ENCODE assay signal across 8 cellular contexts in genomic region chr2:131492015-131492417, GRCh38. TPM values are rescaled to one million over a fixed set of nuclear protein-coding genes. Genes with fewer than 3 reads are reported as not detected.
DNase-seq lines count a peak whose midpoint lies in the region; ATAC-seq, FAIRE-seq and TF ChIP-seq lines count a peak whose summit lies in the region.
"Not testable (repeated sequence)": the region's sequence is repeated elsewhere in the genome, so short reads cannot be mapped to it uniquely, and the experiment has no call there.

A gene with protein sequence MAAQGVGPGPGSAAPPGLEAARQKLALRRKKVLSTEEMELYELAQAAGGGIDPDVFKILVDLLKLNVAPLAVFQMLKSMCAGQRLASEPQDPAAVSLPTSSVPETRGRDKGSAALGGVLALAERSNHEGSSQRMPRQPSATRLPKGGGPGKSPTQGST (minus strand): TSS chr2:131492397. CDS start chr2:131492376, 21 bp downstream.

- ATAC-seq in GM19023 (IDR thresholded peaks at IDR 0.05; ENCODE audit: unreplicated experiment): peak; percentile 10
- ATAC-seq in HG02840 (IDR thresholded peaks at IDR 0.05; ENCODE audit: low FRiP score, unreplicated experiment): peak; percentile 4
- ATAC-seq in HepG2: not testable (repeated sequence)

- 1% methylated on average over 17 of the region's 53 CpGs for WGBS in HepG2 (ENCODE audit: low lambda C conversion rate)

- not testable (repeated sequence) for H3K9me3 ChIP-seq in AG04450 (ENCODE audit: control insufficient read depth, insufficient read depth, low read length); HepG2 (ENCODE audit: low read length)

- intact Hi-C loops in activated T-helper 1 cell treated with anti-CD3 and anti-CD28 coated beads, Interleukin-12 subunit alpha, Interleukin-12 subunit beta, Interleukin-2, Interleukin-4 antibody, amounts not matched to agents 30 ng/mL and 10 ng/mL and 1 ng/mL, durations not matched to agents 14 hours and 24 hours and 36 hours (cut with micrococcal nuclease): loop anchor here (1.0 to 5.0 kb wide), 7 partner anchors 35 to 1310 kb away; partner anchors contain the start of genes CCDC74A, MZT2B, PLEKHB2 and SMPD4
- intact Hi-C loops in HepG2 (cut with micrococcal nuclease; ENCODE audit: unreplicated experiment): loop anchor here (2.0 to 10.0 kb wide), 4 partner anchors 35 to 337 kb away; partner anchors contain the start of gene CCDC74A

- DNase-seq in AG04450 (ENCODE audit: low read depth, low spot score); activated T-helper 1 cell treated with anti-CD3 and anti-CD28 coated beads, Interleukin-12 subunit alpha, Interleukin-12 subunit beta, Interleukin-2, Interleukin-4 antibody, amounts not matched to agents 30 ng/mL and 10 ng/mL and 1 ng/mL, durations not matched to agents 14 hours and 24 hours and 36 hours (ENCODE audit: low spot score); endothelial cell (ENCODE audit: low spot score); HepG2 (ENCODE audit: low spot score); renal cortical epithelial cell (ENCODE audit: low read depth): not testable (repeated sequence)
- DNase-seq in M059J (ENCODE audit: low read depth): peak; percentile 13

- in situ Hi-C loops in HepG2 (cut with HindIII; ENCODE audit: extremely low pct_ligation_motif_present, low pct_unique_long_range_greater_than_20kb): loop anchor here (25.0 kb wide), 1 partner anchor 1305 kb away; the partner anchor contains the start of genes MZT2B, SMPD4 and TUBA3E

- peak within 1 kb of the TSS; percentile 99 for H3K4me2 ChIP-seq in HepG2 (ENCODE audit: low read depth, low read length)

- not testable (repeated sequence) for TF ChIP-seq CTCF in AG04450 (IDR thresholded peaks at IDR 0.05; ENCODE audit: low read depth, low read length); endothelial cell (IDR thresholded peaks at IDR 0.05; ENCODE audit: unreplicated experiment); HepG2 (CRISPR knock-in tag; IDR thresholded peaks at IDR 0.05)

- H3K27ac ChIP-seq in AG04450 (ENCODE audit: low read depth, low read length) (peak within 1 kb of the TSS; percentile 65), HepG2 (ENCODE audit: extremely low read length, insufficient read depth, low read length) (peak within 1 kb of the TSS; percentile 83)

- peak within 1 kb of the TSS; percentile 97 for H3K27ac Mint-ChIP-seq in activated T-helper 1 cell treated with anti-CD3 and anti-CD28 coated beads, Interleukin-12 subunit alpha, Interleukin-12 subunit beta, Interleukin-2, Interleukin-4 antibody, amounts not matched to agents 30 ng/mL and 10 ng/mL and 1 ng/mL, durations not matched to agents 14 hours and 24 hours and 36 hours
- H3K27ac Mint-ChIP-seq in endothelial cell (ENCODE audit: unreplicated experiment): peak within 1 kb of the TSS; percentile 95

- not testable (repeated sequence) for H3K27me3 ChIP-seq in AG04450 (ENCODE audit: control insufficient read depth, insufficient read depth, low read length); HepG2 (ENCODE audit: control insufficient read depth in 1 of 2, insufficient read depth in 2 of 2, low read length in 2 of 2)

- POLR2A ChIA-PET in AG04450 (lab: Yijun Ruan, JAX): not testable (repeated sequence)
- POLR2A ChIA-PET in HepG2 (lab: Yijun Ruan, JAX): interaction anchor here (1.2 to 1.3 kb wide), 2 partner anchors 11 to 191 kb away, joined by 3 to 4 read pairs; no protein-coding TSS in a partner anchor

- H3K4me3 ChIP-seq in AG04450 (ENCODE audit: low read depth, low read length): peak within 1 kb of the TSS; percentile 78
- H3K4me3 ChIP-seq in HepG2 (replicated peaks in 1 of 3; ENCODE audit: insufficient read depth in 1 of 3, low read depth in 2 of 3, low read length in 3 of 3): peak within 1 kb of the TSS; percentile 90 to 98 (median 91)

- peak; percentile 36 for TF ChIP-seq RAD21 in HepG2 (CRISPR knock-in tag; IDR thresholded peaks at IDR 0.05)

- peaks cover 52% of the 10 kb centered on the region for H3K4me1 ChIP-seq in HepG2 (ENCODE audit: insufficient read depth, low read length)

- not testable (repeated sequence) for H4K20me1 ChIP-seq in HepG2 (ENCODE audit: insufficient read depth, low read length)

- peaks cover 3 to 17% of the 10 kb centered on the region in 2 experiments; a peak in 3 of 5 replicates for H3K36me3 ChIP-seq in HepG2 (replicated peaks in 1 of 2; ENCODE audit: control insufficient read depth in 1 of 2, insufficient read depth in 2 of 2, low read length in 2 of 2)

- H3K4me1 Mint-ChIP-seq in activated T-helper 1 cell treated with anti-CD3 and anti-CD28 coated beads, Interleukin-12 subunit alpha, Interleukin-12 subunit beta, Interleukin-2, Interleukin-4 antibody, amounts not matched to agents 30 ng/mL and 10 ng/mL and 1 ng/mL, durations not matched to agents 14 hours and 24 hours and 36 hours (ENCODE audit: low read depth): peaks cover 12% of the 10 kb centered on the region
- peaks cover 12% of the 10 kb centered on the region for H3K4me1 Mint-ChIP-seq in endothelial cell (ENCODE audit: unreplicated experiment)

- TF ChIP-seq EP300 in HepG2 (IDR thresholded peaks at IDR 0.05; ENCODE audit: low read depth in 2 of 2, low read length in 2 of 2); HepG2 (CRISPR knock-in tag; IDR thresholded peaks at IDR 0.05; ENCODE audit: borderline replicate concordance): not testable (repeated sequence)

- H3K36me3 Mint-ChIP-seq in activated T-helper 1 cell treated with anti-CD3 and anti-CD28 coated beads, Interleukin-12 subunit alpha, Interleukin-12 subunit beta, Interleukin-2, Interleukin-4 antibody, amounts not matched to agents 30 ng/mL and 10 ng/mL and 1 ng/mL, durations not matched to agents 14 hours and 24 hours and 36 hours (ENCODE audit: low read depth): peaks cover 18% of the 10 kb centered on the region
- not testable (repeated sequence) for H3K36me3 Mint-ChIP-seq in endothelial cell (ENCODE audit: low read depth, unreplicated experiment)

- not testable (repeated sequence) for H2AFZ ChIP-seq in HepG2 (ENCODE audit: low read length)

- H3K79me2 ChIP-seq in HepG2 (ENCODE audit: insufficient read depth, low read length): peaks cover 64% of the 10 kb centered on the region

- H3K9ac ChIP-seq in HepG2 (ENCODE audit: insufficient read depth, low read depth, low read length): peak within 1 kb of the TSS; percentile 97

- H3K9me3 Mint-ChIP-seq in activated T-helper 1 cell treated with anti-CD3 and anti-CD28 coated beads, Interleukin-12 subunit alpha, Interleukin-12 subunit beta, Interleukin-2, Interleukin-4 antibody, amounts not matched to agents 30 ng/mL and 10 ng/mL and 1 ng/mL, durations not matched to agents 14 hours and 24 hours and 36 hours; endothelial cell (ENCODE audit: unreplicated experiment): not testable (repeated sequence)

- H3K4me3 Mint-ChIP-seq in activated T-helper 1 cell treated with anti-CD3 and anti-CD28 coated beads, Interleukin-12 subunit alpha, Interleukin-12 subunit beta, Interleukin-2, Interleukin-4 antibody, amounts not matched to agents 30 ng/mL and 10 ng/mL and 1 ng/mL, durations not matched to agents 14 hours and 24 hours and 36 hours: peak within 1 kb of the TSS; percentile 98
- peak within 1 kb of the TSS; percentile 99 for H3K4me3 Mint-ChIP-seq in endothelial cell (ENCODE audit: unreplicated experiment)

- not testable (repeated sequence) for BruUV-seq in HepG2 (replicated peaks; lab: Mats Ljungman, UMichigan)

- TF ChIP-seq POLR2A in HepG2 (IDR thresholded peaks at IDR 0.05; ENCODE audit: insufficient read depth in 1 of 2, low read depth in 2 of 2, low read length in 2 of 2): peak in 1 of 2 experiments; percentile 38; a peak in 1 of 4 replicates

- FAIRE-seq in HepG2 (lab: Jason Lieb, UNC): not testable (repeated sequence)

- not testable (repeated sequence) for H3K27me3 Mint-ChIP-seq in activated T-helper 1 cell treated with anti-CD3 and anti-CD28 coated beads, Interleukin-12 subunit alpha, Interleukin-12 subunit beta, Interleukin-2, Interleukin-4 antibody, amounts not matched to agents 30 ng/mL and 10 ng/mL and 1 ng/mL, durations not matched to agents 14 hours and 24 hours and 36 hours (ENCODE audit: insufficient read depth); endothelial cell (ENCODE audit: unreplicated experiment)

- CTCF ChIA-PET in AG04450 (lab: Charles Lee) (interaction anchor here (0.6 to 3.0 kb wide), 21 partner anchors 8 to 1687 kb away, joined by 3 to 34 read pairs (median 4); no protein-coding TSS in a partner anchor), HepG2 (lab: Yijun Ruan, JAX; ENCODE audit: low intra/inter-chr PET ratio, low total read pairs) (interaction anchor here (1.6 to 2.3 kb wide), 2 partner anchors 79 to 338 kb away, joined by 9 to 14 read pairs; no protein-coding TSS in a partner anchor)

RNA-seq across cellular contexts. Expression of the gene that starts here (rescaled TPM):
- polyA plus RNA-seq in AG04450 (2011; rRNA removed) (30.9 and 31.7 TPM in 2 replicates), HepG2 (2011; rRNA removed) (205 and 221 TPM in 2 replicates)
- 5.6 and 5.8 TPM in 2 replicates for polyA minus RNA-seq in AG04450 (2011; rRNA and poly(A)+ RNA removed)
- 81.9 and 118 TPM in 2 replicates for total RNA-seq in M059J (2014; rRNA removed; shearing (Covaris generic))
- 101 and 110 TPM in 2 replicates for total RNA-seq in activated T-helper 1 cell treated with anti-CD3 and anti-CD28 coated beads, Interleukin-12 subunit alpha, Interleukin-12 subunit beta, Interleukin-2, Interleukin-4 antibody, amounts not matched to agents 30 ng/mL and 10 ng/mL and 1 ng/mL, durations not matched to agents 14 hours and 24 hours and 36 hours
- total RNA-seq in endothelial cell (ENCODE audit: unreplicated experiment) (148 TPM), HepG2 (2016; rRNA removed; fragmentation: Illumina TruSeq; extraction: Trizol) (291 and 349 TPM in 2 replicates), renal cortical epithelial cell (62.6 and 253 TPM in 2 replicates)
- 428 and 487 TPM in 2 replicates for total RNA-seq in HepG2 (2016; cell fraction: cytosol; rRNA removed; fragmentation: Illumina TruSeq; extraction: Trizol; ENCODE audit: low read depth)
- 289 and 347 TPM in 2 replicates for total RNA-seq in HepG2 (2016; cell fraction: insoluble cytoplasmic fraction; rRNA removed; fragmentation: Illumina TruSeq; extraction: Trizol)
- 466 and 543 TPM in 2 replicates for total RNA-seq in HepG2 (2016; cell fraction: membrane; rRNA removed; fragmentation: Illumina TruSeq; extraction: Trizol)
- total RNA-seq in HepG2 (2016; cell fraction: nucleus; rRNA removed; fragmentation: Illumina TruSeq; extraction: Trizol): 119 and 151 TPM in 2 replicates
- 115 and 305 TPM in 2 replicates for polyA plus RNA-seq in HepG2 (2011; cell fraction: cytosol; rRNA removed)
- 112 and 128 TPM in 2 replicates for polyA plus RNA-seq in HepG2 (2011; cell fraction: nucleus; rRNA removed)
- polyA plus RNA-seq in HepG2 (2012): 143 and 187 TPM in 2 replicates
- polyA plus RNA-seq in HepG2 (2016; cell fraction: cytosol; fragmentation: Illumina TruSeq; extraction: Trizol; ENCODE audit: low read depth): 374 and 433 TPM in 2 replicates
- 239 and 240 TPM in 2 replicates for polyA plus RNA-seq in HepG2 (2016; cell fraction: insoluble cytoplasmic fraction; fragmentation: Illumina TruSeq; extraction: Trizol; ENCODE audit: low read depth)
- 346 and 362 TPM in 2 replicates for polyA plus RNA-seq in HepG2 (2016; cell fraction: membrane; fragmentation: Illumina TruSeq; extraction: Trizol; ENCODE audit: low read depth)
- 193 and 199 TPM in 2 replicates for polyA plus RNA-seq in HepG2 (2016; cell fraction: nucleus; fragmentation: Illumina TruSeq; extraction: Trizol; ENCODE audit: insufficient read depth, low read depth)
- 27.1 and 58.6 TPM in 2 replicates for polyA minus RNA-seq in HepG2 (2011; rRNA and poly(A)+ RNA removed; ENCODE audit: low replicate concordance)
- polyA minus RNA-seq in HepG2 (2011; cell fraction: cytosol; rRNA and poly(A)+ RNA removed): 43.0 and 50.7 TPM in 2 replicates
- 27.1 and 31.8 TPM in 2 replicates for polyA minus RNA-seq in HepG2 (2011; cell fraction: nucleus; rRNA and poly(A)+ RNA removed)
